ENCODE assay signal across 19 cellular contexts in the genomic region with DNA sequence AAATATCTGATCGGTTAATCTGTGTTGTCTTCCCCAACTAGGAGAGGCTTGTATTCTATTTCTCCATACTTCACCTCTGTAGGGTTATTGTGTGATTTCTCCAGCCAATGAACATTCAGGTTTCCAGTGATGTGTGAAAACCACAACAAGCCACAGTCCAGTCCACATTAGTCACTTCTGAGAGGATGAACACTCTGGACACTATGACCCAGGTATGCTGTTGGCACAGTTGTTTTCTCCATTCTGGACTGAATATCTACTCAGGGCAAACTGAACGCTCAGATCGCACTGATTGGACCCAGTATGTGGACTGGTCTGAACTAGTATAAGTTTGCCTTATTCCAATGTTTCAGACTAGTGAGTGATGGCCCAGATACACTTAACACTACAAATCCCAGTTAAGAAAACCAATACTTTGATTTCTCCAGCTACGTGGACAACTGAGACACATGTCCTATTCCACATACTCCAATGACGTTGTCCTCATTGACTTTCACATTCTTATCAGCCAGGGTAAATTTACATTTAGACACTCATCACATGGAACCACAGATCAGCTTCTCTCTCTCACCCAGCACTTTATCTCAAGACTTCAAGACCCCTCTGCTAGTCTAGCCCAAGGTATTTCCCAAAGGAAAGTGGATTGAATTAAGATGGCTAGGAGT.
DNase-seq lines count a peak whose midpoint lies in the region; ATAC-seq and TF ChIP-seq lines count a peak whose summit lies in the region.
"Had no signal": no experiment of that assay in that cellular context is flagged by ENCODE, and none has a peak within 500 bp of the region (broad histone marks: within the 10 kb centered on the region; RNA-seq: fewer than 3 reads in every experiment).

No MANE protein-coding gene starts in this region.

- peak; percentile 31 for ATAC-seq in left lung
- ATAC-seq in HG02588 (IDR thresholded peaks at IDR 0.05; ENCODE audit: unreplicated experiment), result no peak
- ATAC-seq: Right ventricle myocardium inferior had no signal

- H3K4me3 ChIP-seq in left lung, result no peak overlapping the region
- H3K4me3 ChIP-seq: GM23248, SJSA1 had no signal

- no peaks in the 10 kb centered on the region for H3K27me3 ChIP-seq in left lung
- H3K27me3 ChIP-seq: SJSA1 had no signal

- no peaks in the 10 kb centered on the region for H3K9me3 ChIP-seq in left lung

- H3K27ac ChIP-seq in VCaP (peak overlapping the region; percentile 59), left lung (no peak overlapping the region)
- H3K27ac ChIP-seq: GM23248, KMS-11, SJSA1 had no signal

- no peaks in the 10 kb centered on the region for H3K36me3 ChIP-seq in left lung
- H3K36me3 ChIP-seq: SJSA1 had no signal

- TF ChIP-seq CTCF in VCaP (conservative IDR thresholded peaks at IDR 0.05) (no peak), left lung (IDR thresholded peaks at IDR 0.05) (no peak)

- DNase-seq in NCI-H82 (lab: John Stamatoyannopoulos, UW) (peak; percentile 2), NCI-H82 treated with DMSO at 0.1 percent for 48 hours (lab: John Stamatoyannopoulos, UW; ENCODE audit: unreplicated experiment) (no peak), left lung (no peak), renal cortical epithelial cell (ENCODE audit: low read depth) (peak; percentile 18), retina (no peak), D341Med (ENCODE audit: low spot score) (no peak)
- DNase-seq: DND-41, GM23248, H9, IMR-90, NCI-H1436 treated with DMSO at 0.1 percent for 48 hours, NCI-H1930, NCI-H2171, NCI-H345 had no signal

- intact Hi-C loops in left lung (cut with DNase I), result no loop called here

- H3K4me1 ChIP-seq in left lung, result no peaks in the 10 kb centered on the region
- H3K4me1 ChIP-seq: SJSA1 had no signal

Comparison
In these comparisons a context has a peak if more than half of its experiments do, and no peak if none do; other contexts are left out.
1. DNase-seq: peak in NCI-H82 (single experiment) and renal cortical epithelial cell (single experiment); none in NCI-H82 treated with DMSO at 0.1 percent for 48 hours (single experiment), left lung (0 of 2), retina (single experiment) and D341Med (single experiment).